In the genomic region with DNA sequence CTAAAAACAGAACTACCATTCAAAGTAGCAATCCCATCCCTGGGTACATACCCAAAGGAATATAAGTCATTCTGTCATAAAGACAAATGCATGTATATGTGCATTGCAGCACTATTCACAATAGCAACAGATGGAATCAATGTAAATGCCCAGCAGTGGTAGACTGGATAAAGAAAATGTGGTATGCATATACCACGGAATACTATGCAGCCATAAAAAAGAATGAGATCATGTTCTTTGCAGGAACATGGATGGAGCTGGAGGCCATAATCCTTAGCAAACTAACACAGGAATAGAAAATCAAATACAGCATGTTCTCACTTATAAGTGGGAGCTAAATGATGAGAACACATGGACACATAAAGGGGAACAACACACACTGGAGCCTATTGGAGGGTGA, we compare ENCODE assay signal across 7 cellular contexts. TPM values are rescaled to one million over a fixed set of nuclear protein-coding genes. Genes with fewer than 3 reads are reported as not detected.
"Had no signal": no experiment of that assay in that cellular context is flagged by ENCODE, and none has a peak within 500 bp of the region (broad histone marks: within the 10 kb centered on the region; RNA-seq: fewer than 3 reads in every experiment).

No MANE protein-coding gene starts in this region.

RNA-seq across cellular contexts. Expression of gene SDR42E2, which starts 33.8 kb away (rescaled TPM):
- total RNA-seq: GM23248, GM23338, H1, H4, H7, HFFc6 had no signal
- polyA plus RNA-seq: GM23248 had no signal

RNA-seq across cellular contexts. Expression of gene VWA3A, which starts 36.2 kb away (rescaled TPM):
- total RNA-seq: GM23248, H1, H4, H9 had no signal
- polyA plus RNA-seq: GM23248, GM23338 had no signal
